ENCODE assay signal across 1 cellular context in the genomic region with DNA sequence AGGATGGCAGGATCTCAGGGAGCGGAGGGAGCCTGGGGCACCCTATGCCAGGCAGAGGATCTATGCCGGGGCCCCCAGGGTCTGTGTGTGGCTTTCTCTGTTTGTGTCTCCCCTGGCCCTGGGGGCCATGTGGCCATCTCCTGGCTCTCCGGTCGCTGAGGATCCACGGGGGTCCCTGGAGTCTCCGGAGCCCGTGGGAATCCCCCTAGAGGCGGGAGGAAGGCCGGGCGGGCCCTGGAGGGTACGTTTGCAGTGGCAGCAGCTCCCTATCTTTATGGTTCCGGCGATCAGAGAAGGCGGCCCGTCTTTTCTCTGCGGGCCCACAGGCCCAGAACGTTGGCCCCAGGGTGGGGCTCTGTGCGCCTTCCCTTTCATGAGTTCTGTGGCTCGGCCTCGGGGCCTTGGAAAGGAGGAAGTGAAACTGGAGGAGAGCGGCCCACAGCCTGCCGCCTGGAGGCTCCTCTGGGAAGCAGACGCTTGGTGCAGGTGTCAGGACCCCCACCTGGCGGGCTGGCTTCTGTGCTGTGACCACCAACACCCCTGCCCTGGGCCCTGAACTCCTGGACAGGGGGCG.
A peak's percentile ranks its signal among the peaks of the same experiment; 100 is the strongest.
TF ChIP-seq lines count a peak whose summit lies in the region.

No MANE protein-coding gene starts in this region.

TF ChIP-seq in K562, 482 proteins besides CTCF, POLR2A, EP300 and RAD21 (continued from another document):
- TF ChIP-seq, protein P1, sequence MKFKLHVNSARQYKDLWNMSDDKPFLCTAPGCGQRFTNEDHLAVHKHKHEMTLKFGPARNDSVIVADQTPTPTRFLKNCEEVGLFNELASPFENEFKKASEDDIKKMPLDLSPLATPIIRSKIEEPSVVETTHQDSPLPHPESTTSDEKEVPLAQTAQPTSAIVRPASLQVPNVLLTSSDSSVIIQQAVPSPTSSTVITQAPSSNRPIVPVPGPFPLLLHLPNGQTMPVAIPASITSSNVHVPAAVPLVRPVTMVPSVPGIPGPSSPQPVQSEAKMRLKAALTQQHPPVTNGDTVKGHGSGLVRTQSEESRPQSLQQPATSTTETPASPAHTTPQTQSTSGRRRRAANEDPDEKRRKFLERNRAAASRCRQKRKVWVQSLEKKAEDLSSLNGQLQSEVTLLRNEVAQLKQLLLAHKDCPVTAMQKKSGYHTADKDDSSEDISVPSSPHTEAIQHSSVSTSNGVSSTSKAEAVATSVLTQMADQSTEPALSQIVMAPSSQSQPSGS (CRISPR knock-in tag; IDR thresholded peaks at IDR 0.05): no peak
- TF ChIP-seq ZC3H11A (IDR thresholded peaks at IDR 0.05; ENCODE audit: low read depth, low read length) (no peak), RBM34 (IDR thresholded peaks at IDR 0.05; ENCODE audit: borderline replicate concordance, insufficient read depth, low read length) (no peak), ZNF143 (CRISPR knock-in tag; IDR thresholded peaks at IDR 0.05) (no peak), ZBTB7A (IDR thresholded peaks at IDR 0.05; ENCODE audit: borderline replicate concordance, control insufficient read depth, low read depth, low read length) (peak; percentile 58; the same call in 1 of the 2 replicates), MAZ (CRISPR knock-in tag; conservative IDR thresholded peaks at IDR 0.05 in 1 of 2, IDR thresholded peaks at IDR 0.05 in 1 of 2) (peak in 1 of 2 experiments; percentile 55; a peak in 2 of 4 replicates), PHF8 (IDR thresholded peaks at IDR 0.05; ENCODE audit: borderline replicate concordance, low read length) (peak; percentile 20; the same call in 1 of the 2 replicates), SRSF7 (optimal IDR thresholded peaks at IDR 0.05; ENCODE audit: low read depth, low read length) (no peak)
- TF ChIP-seq, protein P2, sequence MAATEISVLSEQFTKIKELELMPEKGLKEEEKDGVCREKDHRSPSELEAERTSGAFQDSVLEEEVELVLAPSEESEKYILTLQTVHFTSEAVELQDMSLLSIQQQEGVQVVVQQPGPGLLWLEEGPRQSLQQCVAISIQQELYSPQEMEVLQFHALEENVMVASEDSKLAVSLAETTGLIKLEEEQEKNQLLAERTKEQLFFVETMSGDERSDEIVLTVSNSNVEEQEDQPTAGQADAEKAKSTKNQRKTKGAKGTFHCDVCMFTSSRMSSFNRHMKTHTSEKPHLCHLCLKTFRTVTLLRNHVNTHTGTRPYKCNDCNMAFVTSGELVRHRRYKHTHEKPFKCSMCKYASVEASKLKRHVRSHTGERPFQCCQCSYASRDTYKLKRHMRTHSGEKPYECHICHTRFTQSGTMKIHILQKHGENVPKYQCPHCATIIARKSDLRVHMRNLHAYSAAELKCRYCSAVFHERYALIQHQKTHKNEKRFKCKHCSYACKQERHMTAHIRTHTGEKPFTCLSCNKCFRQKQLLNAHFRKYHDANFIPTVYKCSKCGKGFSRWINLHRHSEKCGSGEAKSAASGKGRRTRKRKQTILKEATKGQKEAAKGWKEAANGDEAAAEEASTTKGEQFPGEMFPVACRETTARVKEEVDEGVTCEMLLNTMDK (IDR thresholded peaks at IDR 0.05; ENCODE audit: borderline replicate concordance, insufficient read depth, low read depth, low read length, poor library complexity, severe bottlenecking): no peak
- TF ChIP-seq, protein P3, sequence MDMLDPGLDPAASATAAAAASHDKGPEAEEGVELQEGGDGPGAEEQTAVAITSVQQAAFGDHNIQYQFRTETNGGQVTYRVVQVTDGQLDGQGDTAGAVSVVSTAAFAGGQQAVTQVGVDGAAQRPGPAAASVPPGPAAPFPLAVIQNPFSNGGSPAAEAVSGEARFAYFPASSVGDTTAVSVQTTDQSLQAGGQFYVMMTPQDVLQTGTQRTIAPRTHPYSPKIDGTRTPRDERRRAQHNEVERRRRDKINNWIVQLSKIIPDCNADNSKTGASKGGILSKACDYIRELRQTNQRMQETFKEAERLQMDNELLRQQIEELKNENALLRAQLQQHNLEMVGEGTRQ (CRISPR knock-in tag; IDR thresholded peaks at IDR 0.05): no peak
- TF ChIP-seq, protein P4, sequence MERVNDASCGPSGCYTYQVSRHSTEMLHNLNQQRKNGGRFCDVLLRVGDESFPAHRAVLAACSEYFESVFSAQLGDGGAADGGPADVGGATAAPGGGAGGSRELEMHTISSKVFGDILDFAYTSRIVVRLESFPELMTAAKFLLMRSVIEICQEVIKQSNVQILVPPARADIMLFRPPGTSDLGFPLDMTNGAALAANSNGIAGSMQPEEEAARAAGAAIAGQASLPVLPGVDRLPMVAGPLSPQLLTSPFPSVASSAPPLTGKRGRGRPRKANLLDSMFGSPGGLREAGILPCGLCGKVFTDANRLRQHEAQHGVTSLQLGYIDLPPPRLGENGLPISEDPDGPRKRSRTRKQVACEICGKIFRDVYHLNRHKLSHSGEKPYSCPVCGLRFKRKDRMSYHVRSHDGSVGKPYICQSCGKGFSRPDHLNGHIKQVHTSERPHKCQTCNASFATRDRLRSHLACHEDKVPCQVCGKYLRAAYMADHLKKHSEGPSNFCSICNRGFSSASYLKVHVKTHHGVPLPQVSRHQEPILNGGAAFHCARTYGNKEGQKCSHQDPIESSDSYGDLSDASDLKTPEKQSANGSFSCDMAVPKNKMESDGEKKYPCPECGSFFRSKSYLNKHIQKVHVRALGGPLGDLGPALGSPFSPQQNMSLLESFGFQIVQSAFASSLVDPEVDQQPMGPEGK (CRISPR knock-in tag; IDR thresholded peaks at IDR 0.05; ENCODE audit: borderline replicate concordance): no peak
- TF ChIP-seq, protein P5, sequence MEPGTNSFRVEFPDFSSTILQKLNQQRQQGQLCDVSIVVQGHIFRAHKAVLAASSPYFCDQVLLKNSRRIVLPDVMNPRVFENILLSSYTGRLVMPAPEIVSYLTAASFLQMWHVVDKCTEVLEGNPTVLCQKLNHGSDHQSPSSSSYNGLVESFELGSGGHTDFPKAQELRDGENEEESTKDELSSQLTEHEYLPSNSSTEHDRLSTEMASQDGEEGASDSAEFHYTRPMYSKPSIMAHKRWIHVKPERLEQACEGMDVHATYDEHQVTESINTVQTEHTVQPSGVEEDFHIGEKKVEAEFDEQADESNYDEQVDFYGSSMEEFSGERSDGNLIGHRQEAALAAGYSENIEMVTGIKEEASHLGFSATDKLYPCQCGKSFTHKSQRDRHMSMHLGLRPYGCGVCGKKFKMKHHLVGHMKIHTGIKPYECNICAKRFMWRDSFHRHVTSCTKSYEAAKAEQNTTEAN (CRISPR knock-in tag; IDR thresholded peaks at IDR 0.05): no peak
